8 cellular contexts compared by ENCODE assay signal in genomic region chr3:10292505-10293419, GRCh38. TPM values are rescaled to one million over a fixed set of nuclear protein-coding genes. Genes with fewer than 3 reads are reported as not detected.
DNase-seq lines count a peak whose midpoint lies in the region; ATAC-seq and TF ChIP-seq lines count a peak whose summit lies in the region.

TSS of gene GHRL (minus strand) at chr3:10292947. CDS start at chr3:10290180, 2,767 bp downstream.

- H3K27me3 ChIP-seq in right lobe of liver (no peaks in the 10 kb centered on the region), esophagus squamous epithelium (no peaks in the 10 kb centered on the region), BE2C (no peaks in the 10 kb centered on the region)

- H3K27ac ChIP-seq in right lobe of liver: peak within 1 kb of the TSS in 1 of 3 donors; percentile 16
- no peak within 1 kb of the TSS for H3K27ac ChIP-seq in esophagus squamous epithelium

- H3K4me3 ChIP-seq in right lobe of liver (no peak within 1 kb of the TSS), foreskin fibroblast (ENCODE audit: low read depth in 1 of 2, low read length in 2 of 2) (no peak within 1 kb of the TSS), esophagus squamous epithelium (no peak within 1 kb of the TSS), BE2C (ENCODE audit: low read depth, low read length) (no peak within 1 kb of the TSS)

- DNase-seq in MV-4-11 (lab: John Stamatoyannopoulos, UW): peak; percentile 94
- no peak for DNase-seq in right lobe of liver
- DNase-seq in HPDE6-E6E7 (ENCODE audit: extremely low spot score): no peak
- DNase-seq in foreskin fibroblast: no peak
- no peak for DNase-seq in esophagus squamous epithelium (lab: John Stamatoyannopoulos, UW)
- DNase-seq in BE2C: no peak

- peaks cover 0 to 11% (median 5%) of the 10 kb centered on the region in 4 donors for H3K4me1 ChIP-seq in right lobe of liver
- H3K4me1 ChIP-seq in esophagus squamous epithelium: peaks cover 0 to 5% (median 0%) of the 10 kb centered on the region in 3 donors
- H3K4me1 ChIP-seq in BE2C: no peaks in the 10 kb centered on the region

- ATAC-seq in GM21717 (IDR thresholded peaks at IDR 0.05; ENCODE audit: unreplicated experiment) (peak; percentile 78), right lobe of liver (peak in 3 of 4 donors; percentile 13 to 28 (median 16))

- TF ChIP-seq POLR2A in GM15510 (IDR thresholded peaks at IDR 0.05; ENCODE audit: borderline replicate concordance, extremely low read depth, insufficient read length) (peak; percentile 32), right lobe of liver (IDR thresholded peaks at IDR 0.05) (no peak), esophagus squamous epithelium (IDR thresholded peaks at IDR 0.05) (no peak)

- 29% methylated on average over 2 of the region's 12 CpGs for WGBS in right lobe of liver (ENCODE audit: insufficient coverage, low coverage, low lambda C conversion rate, missing lambda C conversion rate)
- 58 to 67% methylated on average over 12 of the region's 12 CpGs for WGBS in esophagus squamous epithelium, 2 donors

- H3K36me3 ChIP-seq in right lobe of liver: peaks cover 0 to 6% (median 0%) of the 10 kb centered on the region in 4 donors
- peaks cover 0 to 56% (median 8%) of the 10 kb centered on the region in 3 donors for H3K36me3 ChIP-seq in esophagus squamous epithelium
- H3K36me3 ChIP-seq in BE2C: no peaks in the 10 kb centered on the region

- H3K9me3 ChIP-seq in right lobe of liver (no peaks in the 10 kb centered on the region), esophagus squamous epithelium (no peaks in the 10 kb centered on the region), BE2C (no peaks in the 10 kb centered on the region)

- intact Hi-C loops in right lobe of liver (cut with DNase I) (no loop called here), esophagus squamous epithelium (cut with DNase I) (no loop called here)

- TF ChIP-seq CTCF in right lobe of liver (IDR thresholded peaks at IDR 0.05): no peak
- no peak for TF ChIP-seq CTCF in foreskin fibroblast (IDR thresholded peaks at IDR 0.05; ENCODE audit: low read depth, low read length)
- no peak for TF ChIP-seq CTCF in esophagus squamous epithelium (IDR thresholded peaks at IDR 0.05)
- TF ChIP-seq CTCF in BE2C (IDR thresholded peaks at IDR 0.05; ENCODE audit: low read depth, low read length): no peak

RNA-seq across cellular contexts. Expression of gene GHRL, which starts in this region (rescaled TPM):
- total RNA-seq in right lobe of liver (under 1 TPM in 2 of 6 experiments, not detected in 4; 0.32 to 0.43 TPM), esophagus squamous epithelium (1 to 10 TPM in 1 of 4 donors, under 1 TPM in 1, not detected in 2; 0.38 to 1.5 TPM)
- not detected for polyA plus RNA-seq in BE2C (2012; ENCODE audit: insufficient read depth, insufficient read length, low read depth)

Comparison
In these comparisons a context has a peak if more than half of its experiments do, and no peak if none do; other contexts are left out.
1. Peak in ATAC-seq in right lobe of liver; RNA of the gene not detected or under 1 TPM.